ENCODE assay signal across 8 cellular contexts in genomic region chr19:5292453-5292842, GRCh38. TPM values are rescaled to one million over a fixed set of nuclear protein-coding genes. Genes with fewer than 3 reads are reported as not detected.
DNase-seq lines count a peak whose midpoint lies in the region; ATAC-seq and TF ChIP-seq lines count a peak whose summit lies in the region.

No MANE protein-coding gene starts in this region.

- H3K4me3 Mint-ChIP-seq in central memory CD8-positive, alpha-beta T cell, result peak overlapping the region; percentile 63

- peaks cover 7% of the 10 kb centered on the region for H3K4me1 Mint-ChIP-seq in central memory CD8-positive, alpha-beta T cell

- H3K9me3 ChIP-seq in BLaER1 treated with 17β-estradiol and CSF1 and Interleukin-3, amounts not matched to agents 10 nM and 100 nM (replicated peaks in 1 of 11), result no peaks in the 10 kb centered on the region
- H3K9me3 ChIP-seq in MG63 (no peaks in the 10 kb centered on the region), testis (no peaks in the 10 kb centered on the region)

- no peak for ATAC-seq in central memory CD8-positive, alpha-beta T cell (replicated peaks; ENCODE audit: extremely low read depth, poor library complexity, severe bottlenecking)
- ATAC-seq in HG02981 (IDR thresholded peaks at IDR 0.05; ENCODE audit: unreplicated experiment), result no peak

- TF ChIP-seq POLR2A in lower leg skin (IDR thresholded peaks at IDR 0.05) (no peak), testis (IDR thresholded peaks at IDR 0.05) (no peak)

- peaks cover 21 to 53% (median 38%) of the 10 kb centered on the region in 10 experiments for H3K4me1 ChIP-seq in BLaER1 treated with 17β-estradiol and CSF1 and Interleukin-3, amounts not matched to agents 10 nM and 100 nM
- peaks cover 12% of the 10 kb centered on the region for H3K4me1 ChIP-seq in testis

- DNase-seq in MG63 (no peak), lower leg skin (ENCODE audit: low spot score in 2 of 2) (no peak), testis (no peak), mesenteric fat pad (ENCODE audit: low spot score) (no peak), NCI-H524 treated with DMSO at 0.1 percent for 48 hours (lab: John Stamatoyannopoulos, UW) (no peak)
- DNase-seq in central memory CD8-positive, alpha-beta T cell (ENCODE audit: low spot score in 2 of 2), result no peak

- peak overlapping the region; percentile 88 to 100 (median 97) for H3K4me2 ChIP-seq in BLaER1 treated with 17β-estradiol and CSF1 and Interleukin-3, amounts not matched to agents 10 nM and 100 nM

- peak overlapping the region in 8 of 11 experiments; percentile 30 to 88 (median 56); a peak in 13 of 22 replicates for H3K27ac ChIP-seq in BLaER1 treated with 17β-estradiol and CSF1 and Interleukin-3, amounts not matched to agents 10 nM and 100 nM
- H3K27ac ChIP-seq in testis, result peak overlapping the region; percentile 16 to 55

- no peaks in the 10 kb centered on the region for H3K36me3 Mint-ChIP-seq in central memory CD8-positive, alpha-beta T cell (ENCODE audit: insufficient read depth)

- no peaks in the 10 kb centered on the region for H3K36me3 ChIP-seq in BLaER1 treated with 17β-estradiol and CSF1 and Interleukin-3, amounts not matched to agents 10 nM and 100 nM
- H3K36me3 ChIP-seq in MG63, result no peaks in the 10 kb centered on the region
- H3K36me3 ChIP-seq in testis (ENCODE audit: low read depth, missing control alignments), result no peaks in the 10 kb centered on the region

- H3K9ac ChIP-seq in BLaER1 treated with 17β-estradiol and CSF1 and Interleukin-3, amounts not matched to agents 10 nM and 100 nM, result peak overlapping the region; percentile 52 to 93 (median 88); a peak in 20 of 22 replicates

- H3K9me3 Mint-ChIP-seq in central memory CD8-positive, alpha-beta T cell, result no peaks in the 10 kb centered on the region

- peaks cover 48% of the 10 kb centered on the region for H3K27me3 Mint-ChIP-seq in central memory CD8-positive, alpha-beta T cell

- H3K27ac Mint-ChIP-seq in central memory CD8-positive, alpha-beta T cell (ENCODE audit: low read depth), result no peak overlapping the region

- H3K27me3 ChIP-seq in BLaER1 treated with 17β-estradiol and CSF1 and Interleukin-3, amounts not matched to agents 10 nM and 100 nM, result peaks cover 9 to 31% (median 13%) of the 10 kb centered on the region in 11 experiments; a peak in 21 of 22 replicates
- H3K27me3 ChIP-seq in MG63 (no peaks in the 10 kb centered on the region), testis (no peaks in the 10 kb centered on the region)

- peaks cover 0 to 69% (median 50%) of the 10 kb centered on the region in 11 experiments; a peak in 19 of 22 replicates for H4K20me1 ChIP-seq in BLaER1 treated with 17β-estradiol and CSF1 and Interleukin-3, amounts not matched to agents 10 nM and 100 nM

- TF ChIP-seq CTCF in lower leg skin (IDR thresholded peaks at IDR 0.05) (no peak), testis (IDR thresholded peaks at IDR 0.05) (no peak)

- H3K4me3 ChIP-seq in BLaER1 treated with 17β-estradiol and CSF1 and Interleukin-3, amounts not matched to agents 10 nM and 100 nM, result peak overlapping the region; percentile 62 to 82 (median 72)
- H3K4me3 ChIP-seq in MG63, result peak overlapping the region; percentile 55
- peak overlapping the region; percentile 41 for H3K4me3 ChIP-seq in lower leg skin (ENCODE audit: low read depth, poor library complexity, severe bottlenecking)
- peak overlapping the region; percentile 70 to 78 for H3K4me3 ChIP-seq in testis

- 3 to 4% methylated on average over 17 of the region's 19 CpGs for WGBS in lower leg skin, 2 donors
- WGBS in testis, 2 donors, result 1 to 2% methylated on average over 11 to 18 of the region's 19 CpGs

- intact Hi-C loops in lower leg skin (cut with DNase I; ENCODE audit: low total_unique reads), result no loop called here
- intact Hi-C loops in testis (cut with DNase I; ENCODE audit: low total_unique reads), result no loop called here

RNA-seq across cellular contexts. Expression of gene PTPRS, which starts 48.2 kb away (rescaled TPM):
- 24.1 and 30.6 TPM in 2 replicates for total RNA-seq in MG63 (2014; rRNA removed; shearing (Covaris generic); ENCODE audit: low replicate concordance)
- total RNA-seq in lower leg skin (100 to 1,000 TPM; 123 to 200 (median 161) TPM), testis (100 to 1,000 TPM in 1 of 2 donors, 10 to 100 TPM in 1; 85.6 to 138 TPM), mesenteric fat pad (417 TPM)
- polyA plus RNA-seq in testis (ENCODE audit: insufficient read depth, low read depth, low replicate concordance), result 27.1 TPM
